1 cellular context compared by ENCODE assay signal in genomic region chr1:26799479-26800133, GRCh38.
TF ChIP-seq lines count a peak whose summit lies in the region.

No MANE protein-coding gene starts in this region.

TF ChIP-seq in HEK293, 187 proteins besides CTCF, POLR2A, EP300 and RAD21 (continued from another document and continues in another):
- TF ChIP-seq TSHZ1 (tag by site-specific recombination; IDR thresholded peaks at IDR 0.05; ENCODE audit: borderline replicate concordance) = no peak
- TF ChIP-seq ZNF513 (tag by site-specific recombination; IDR thresholded peaks at IDR 0.05) = no peak
- TF ChIP-seq ZNF266 (tag by site-specific recombination; IDR thresholded peaks at IDR 0.05; ENCODE audit: low read depth) = no peak
- no peak for TF ChIP-seq ZNF707 (tag by site-specific recombination; IDR thresholded peaks at IDR 0.05)
- no peak for TF ChIP-seq KLF16 (tag by site-specific recombination; IDR thresholded peaks at IDR 0.05)
- TF ChIP-seq MEIS1 (CRISPR knock-in tag; IDR thresholded peaks at IDR 0.05; ENCODE audit: borderline replicate concordance) = no peak
- peak; percentile 11; the same call in 1 of the 2 replicates for TF ChIP-seq ZNF558 (tag by site-specific recombination; IDR thresholded peaks at IDR 0.05)
- no peak for TF ChIP-seq ZNF48 (tag by site-specific recombination; IDR thresholded peaks at IDR 0.05)
- TF ChIP-seq BCL11A (tag by site-specific recombination; IDR thresholded peaks at IDR 0.05; ENCODE audit: low read depth) = no peak
- TF ChIP-seq ZNF585B (tag by site-specific recombination; IDR thresholded peaks at IDR 0.05) = no peak
- no peak for TF ChIP-seq ZNF121 (tag by site-specific recombination; IDR thresholded peaks at IDR 0.05)
- TF ChIP-seq HOXD13 (CRISPR knock-in tag; IDR thresholded peaks at IDR 0.05; ENCODE audit: borderline replicate concordance) = no peak
- TF ChIP-seq GLI4 (tag by site-specific recombination; IDR thresholded peaks at IDR 0.05) = no peak
- no peak for TF ChIP-seq ZNF112 (tag by site-specific recombination; IDR thresholded peaks at IDR 0.05)
- TF ChIP-seq OSR2 (tag by site-specific recombination; IDR thresholded peaks at IDR 0.05) = no peak
- no peak for TF ChIP-seq ZNF423 (tag by site-specific recombination; IDR thresholded peaks at IDR 0.05)
- TF ChIP-seq, protein P1, sequence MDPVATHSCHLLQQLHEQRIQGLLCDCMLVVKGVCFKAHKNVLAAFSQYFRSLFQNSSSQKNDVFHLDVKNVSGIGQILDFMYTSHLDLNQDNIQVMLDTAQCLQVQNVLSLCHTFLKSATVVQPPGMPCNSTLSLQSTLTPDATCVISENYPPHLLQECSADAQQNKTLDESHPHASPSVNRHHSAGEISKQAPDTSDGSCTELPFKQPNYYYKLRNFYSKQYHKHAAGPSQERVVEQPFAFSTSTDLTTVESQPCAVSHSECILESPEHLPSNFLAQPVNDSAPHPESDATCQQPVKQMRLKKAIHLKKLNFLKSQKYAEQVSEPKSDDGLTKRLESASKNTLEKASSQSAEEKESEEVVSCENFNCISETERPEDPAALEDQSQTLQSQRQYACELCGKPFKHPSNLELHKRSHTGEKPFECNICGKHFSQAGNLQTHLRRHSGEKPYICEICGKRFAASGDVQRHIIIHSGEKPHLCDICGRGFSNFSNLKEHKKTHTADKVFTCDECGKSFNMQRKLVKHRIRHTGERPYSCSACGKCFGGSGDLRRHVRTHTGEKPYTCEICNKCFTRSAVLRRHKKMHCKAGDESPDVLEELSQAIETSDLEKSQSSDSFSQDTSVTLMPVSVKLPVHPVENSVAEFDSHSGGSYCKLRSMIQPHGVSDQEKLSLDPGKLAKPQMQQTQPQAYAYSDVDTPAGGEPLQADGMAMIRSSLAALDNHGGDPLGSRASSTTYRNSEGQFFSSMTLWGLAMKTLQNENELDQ (tag by site-specific recombination; IDR thresholded peaks at IDR 0.05; ENCODE audit: low read depth) = no peak
- no peak for TF ChIP-seq ZNF549 (tag by site-specific recombination; IDR thresholded peaks at IDR 0.05)
- no peak for TF ChIP-seq SALL2 (tag by site-specific recombination; IDR thresholded peaks at IDR 0.05; ENCODE audit: borderline replicate concordance)
- TF ChIP-seq ZNF639 (tag by site-specific recombination; IDR thresholded peaks at IDR 0.05) = no peak
- peak; percentile 73; the same call in 1 of the 2 replicates for TF ChIP-seq ZNF660 (tag by site-specific recombination; IDR thresholded peaks at IDR 0.05)
- TF ChIP-seq SP7 (tag by site-specific recombination; IDR thresholded peaks at IDR 0.05) = peak; percentile 63
- TF ChIP-seq ZSCAN4 (tag by site-specific recombination; IDR thresholded peaks at IDR 0.05) = no peak
- no peak for TF ChIP-seq ZFP41 (tag by site-specific recombination; IDR thresholded peaks at IDR 0.05; ENCODE audit: borderline replicate concordance)
- no peak for TF ChIP-seq ZBTB6 (tag by site-specific recombination; IDR thresholded peaks at IDR 0.05)
- TF ChIP-seq ZNF426 (tag by site-specific recombination; IDR thresholded peaks at IDR 0.05) = no peak
- TF ChIP-seq ZNF16 (tag by site-specific recombination; IDR thresholded peaks at IDR 0.05; ENCODE audit: low read depth) = no peak
- TF ChIP-seq, protein P2, sequence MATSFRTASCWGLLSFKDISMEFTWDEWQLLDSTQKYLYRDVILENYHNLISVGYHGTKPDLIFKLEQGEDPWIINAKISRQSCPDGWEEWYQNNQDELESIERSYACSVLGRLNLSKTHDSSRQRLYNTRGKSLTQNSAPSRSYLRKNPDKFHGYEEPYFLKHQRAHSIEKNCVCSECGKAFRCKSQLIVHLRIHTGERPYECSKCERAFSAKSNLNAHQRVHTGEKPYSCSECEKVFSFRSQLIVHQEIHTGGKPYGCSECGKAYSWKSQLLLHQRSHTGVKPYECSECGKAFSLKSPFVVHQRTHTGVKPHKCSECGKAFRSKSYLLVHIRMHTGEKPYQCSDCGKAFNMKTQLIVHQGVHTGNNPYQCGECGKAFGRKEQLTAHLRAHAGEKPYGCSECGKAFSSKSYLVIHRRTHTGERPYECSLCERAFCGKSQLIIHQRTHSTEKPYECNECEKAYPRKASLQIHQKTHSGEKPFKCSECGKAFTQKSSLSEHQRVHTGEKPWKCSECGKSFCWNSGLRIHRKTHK (tag by site-specific recombination; IDR thresholded peaks at IDR 0.05) = no peak
- no peak for TF ChIP-seq ZFP3 (tag by site-specific recombination; IDR thresholded peaks at IDR 0.05; ENCODE audit: low read depth)
- TF ChIP-seq ZNF501 (tag by site-specific recombination; IDR thresholded peaks at IDR 0.05) = no peak
- TF ChIP-seq ZNF768 (tag by site-specific recombination; IDR thresholded peaks at IDR 0.05) = no peak
- TF ChIP-seq ZSCAN30 (tag by site-specific recombination; IDR thresholded peaks at IDR 0.05) = no peak
- TF ChIP-seq, protein P3, sequence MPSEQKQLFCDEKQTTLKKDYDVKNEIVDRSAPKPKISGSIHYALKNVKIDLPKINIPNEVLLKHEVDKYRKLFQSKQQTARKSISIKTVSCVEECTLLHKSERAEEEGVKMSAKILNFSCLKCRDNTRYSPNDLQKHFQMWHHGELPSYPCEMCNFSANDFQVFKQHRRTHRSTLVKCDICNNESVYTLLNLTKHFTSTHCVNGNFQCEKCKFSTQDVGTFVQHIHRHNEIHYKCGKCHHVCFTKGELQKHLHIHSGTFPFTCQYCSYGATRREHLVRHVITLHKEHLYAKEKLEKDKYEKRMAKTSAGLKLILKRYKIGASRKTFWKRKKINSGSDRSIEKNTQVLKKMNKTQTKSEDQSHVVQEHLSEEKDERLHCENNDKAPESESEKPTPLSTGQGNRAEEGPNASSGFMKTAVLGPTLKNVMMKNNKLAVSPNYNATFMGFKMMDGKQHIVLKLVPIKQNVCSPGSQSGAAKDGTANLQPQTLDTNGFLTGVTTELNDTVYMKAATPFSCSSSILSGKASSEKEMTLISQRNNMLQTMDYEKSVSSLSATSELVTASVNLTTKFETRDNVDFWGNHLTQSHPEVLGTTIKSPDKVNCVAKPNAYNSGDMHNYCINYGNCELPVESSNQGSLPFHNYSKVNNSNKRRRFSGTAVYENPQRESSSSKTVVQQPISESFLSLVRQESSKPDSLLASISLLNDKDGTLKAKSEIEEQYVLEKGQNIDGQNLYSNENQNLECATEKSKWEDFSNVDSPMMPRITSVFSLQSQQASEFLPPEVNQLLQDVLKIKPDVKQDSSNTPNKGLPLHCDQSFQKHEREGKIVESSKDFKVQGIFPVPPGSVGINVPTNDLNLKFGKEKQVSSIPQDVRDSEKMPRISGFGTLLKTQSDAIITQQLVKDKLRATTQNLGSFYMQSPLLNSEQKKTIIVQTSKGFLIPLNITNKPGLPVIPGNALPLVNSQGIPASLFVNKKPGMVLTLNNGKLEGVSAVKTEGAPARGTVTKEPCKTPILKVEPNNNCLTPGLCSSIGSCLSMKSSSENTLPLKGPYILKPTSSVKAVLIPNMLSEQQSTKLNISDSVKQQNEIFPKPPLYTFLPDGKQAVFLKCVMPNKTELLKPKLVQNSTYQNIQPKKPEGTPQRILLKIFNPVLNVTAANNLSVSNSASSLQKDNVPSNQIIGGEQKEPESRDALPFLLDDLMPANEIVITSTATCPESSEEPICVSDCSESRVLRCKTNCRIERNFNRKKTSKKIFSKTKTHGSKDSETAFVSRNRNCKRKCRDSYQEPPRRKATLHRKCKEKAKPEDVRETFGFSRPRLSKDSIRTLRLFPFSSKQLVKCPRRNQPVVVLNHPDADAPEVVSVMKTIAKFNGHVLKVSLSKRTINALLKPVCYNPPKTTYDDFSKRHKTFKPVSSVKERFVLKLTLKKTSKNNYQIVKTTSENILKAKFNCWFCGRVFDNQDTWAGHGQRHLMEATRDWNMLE (tag by site-specific recombination; conservative IDR thresholded peaks at IDR 0.05; ENCODE audit: low read depth) = no peak
- TF ChIP-seq KLF8 (tag by site-specific recombination; IDR thresholded peaks at IDR 0.05) = no peak
- TF ChIP-seq ZNF114 (tag by site-specific recombination; IDR thresholded peaks at IDR 0.05) = no peak
- TF ChIP-seq, protein P4, sequence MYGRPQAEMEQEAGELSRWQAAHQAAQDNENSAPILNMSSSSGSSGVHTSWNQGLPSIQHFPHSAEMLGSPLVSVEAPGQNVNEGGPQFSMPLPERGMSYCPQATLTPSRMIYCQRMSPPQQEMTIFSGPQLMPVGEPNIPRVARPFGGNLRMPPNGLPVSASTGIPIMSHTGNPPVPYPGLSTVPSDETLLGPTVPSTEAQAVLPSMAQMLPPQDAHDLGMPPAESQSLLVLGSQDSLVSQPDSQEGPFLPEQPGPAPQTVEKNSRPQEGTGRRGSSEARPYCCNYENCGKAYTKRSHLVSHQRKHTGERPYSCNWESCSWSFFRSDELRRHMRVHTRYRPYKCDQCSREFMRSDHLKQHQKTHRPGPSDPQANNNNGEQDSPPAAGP (tag by site-specific recombination; IDR thresholded peaks at IDR 0.05) = no peak
- no peak for TF ChIP-seq YY1 (tag by site-specific recombination; IDR thresholded peaks at IDR 0.05)
- no peak for TF ChIP-seq ZNF776 (tag by site-specific recombination; IDR thresholded peaks at IDR 0.05; ENCODE audit: borderline replicate concordance)
- peak; percentile 86 for TF ChIP-seq ZEB2 (tag by site-specific recombination; IDR thresholded peaks at IDR 0.05)
- TF ChIP-seq FEZF1 (tag by site-specific recombination; IDR thresholded peaks at IDR 0.05) = 0 out of 2 replicates have a peak, but pooled peaks have one; percentile 14
- TF ChIP-seq ZBTB48 (tag by site-specific recombination; IDR thresholded peaks at IDR 0.05) = peak; percentile 94
- peak; percentile 83 for TF ChIP-seq ZNF366 (tag by site-specific recombination; conservative IDR thresholded peaks at IDR 0.05)
